Comparison of ENCODE assay signal across 30 cellular contexts in the genomic region with DNA sequence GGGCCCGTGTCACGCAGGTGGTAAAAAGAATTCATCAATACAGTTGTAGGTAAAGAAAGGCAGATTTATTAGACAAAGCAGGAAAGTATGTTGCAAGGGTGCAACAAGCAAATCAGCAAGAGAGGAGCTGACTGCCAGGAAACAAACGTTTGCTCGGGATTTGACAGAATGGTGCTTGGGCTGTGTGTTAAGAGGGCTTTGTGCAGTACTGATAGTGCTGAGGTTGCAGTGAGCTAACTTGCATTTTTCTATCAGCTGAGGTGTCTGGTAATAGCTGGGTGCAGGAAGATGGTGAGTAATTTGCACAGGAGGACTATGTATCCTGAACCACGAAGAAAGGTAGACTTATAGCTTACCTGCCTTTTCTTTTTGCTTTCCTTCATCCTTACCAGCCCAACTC. TPM values are rescaled to one million over a fixed set of nuclear protein-coding genes. Genes with fewer than 3 reads are reported as not detected.
"Had no signal": no experiment of that assay in that cellular context is flagged by ENCODE, and none has a peak within 500 bp of the region (broad histone marks: within the 10 kb centered on the region; RNA-seq: fewer than 3 reads in every experiment).

No MANE protein-coding gene starts in this region.

- H3K27ac ChIP-seq: Peyer's patch, SJSA1 had no signal

- H3K9me3 ChIP-seq: Peyer's patch, SJSA1 had no signal

- H3K4me3 Mint-ChIP-seq: activated CD4-positive, alpha-beta memory T cell treated with anti-CD3 and anti-CD28 coated beads, Interleukin-2, amount 10 ng/mL, durations not matched to agents 7 days and 5 days; activated naive CD4-positive, alpha-beta T cell treated with anti-CD3 and anti-CD28 coated beads, Interleukin-2, amount 50 U/mL, for 24 hours; activated naive CD8-positive, alpha-beta T cell treated with anti-CD3 and anti-CD28 coated beads, Interleukin-2, amount 50 U/mL, for 24 hours; brain had no signal

- H3K4me3 ChIP-seq: Peyer's patch, SJSA1 had no signal

- ATAC-seq: activated naive CD8-positive, alpha-beta T cell treated with anti-CD3 and anti-CD28 coated beads, Interleukin-2, amount 50 U/mL, for 24 hours; SK-N-SH treated with all-trans-retinoic acid at 6 μM for 48 hours had no signal

- DNase-seq: activated CD4-positive, alpha-beta memory T cell treated with anti-CD3 and anti-CD28 coated beads, Interleukin-2, amount 10 ng/mL, durations not matched to agents 7 days and 5 days; activated CD4-positive, alpha-beta T cell treated with anti-CD3 and anti-CD28 coated beads, Interleukin-2, amount 50 U/mL, for 1 hour; activated CD4-positive, CD25-positive, alpha-beta regulatory T cell; activated effector memory CD4-positive, alpha-beta T cell treated with Interleukin-2 at 50 U/mL for 16 hours; activated naive CD4-positive, alpha-beta T cell; activated naive CD8-positive, alpha-beta T cell treated with anti-CD3 and anti-CD28 coated beads, Interleukin-2, amount 50 U/mL, for 24 hours; activated T-cell treated with anti-CD3 and anti-CD28 coated beads for 4 hours; amygdala; IMR-90; KG1; NCI-H1105; NCI-H146; NCI-H187 treated with DMSO at 0.1 percent for 48 hours; NCI-H2081 treated with DMSO at 0.1 percent for 48 hours; NCI-H345; NCI-H510A; NCI-H526 treated with DMSO at 0.1 percent for 48 hours; NCI-H82; Peyer's patch; SHP77; SW 1271 had no signal

- H3K27ac Mint-ChIP-seq: activated CD4-positive, alpha-beta memory T cell treated with anti-CD3 and anti-CD28 coated beads, Interleukin-2, amount 10 ng/mL, durations not matched to agents 7 days and 5 days; activated naive CD4-positive, alpha-beta T cell treated with anti-CD3 and anti-CD28 coated beads, Interleukin-2, amount 50 U/mL, for 24 hours; activated naive CD8-positive, alpha-beta T cell treated with anti-CD3 and anti-CD28 coated beads, Interleukin-2, amount 50 U/mL, for 24 hours; brain had no signal

- H3K36me3 ChIP-seq: Peyer's patch had no signal

- FAIRE-seq: astrocyte, TTC549 had no signal

- H3K27me3 ChIP-seq: Peyer's patch, SJSA1 had no signal

- H3K9me3 Mint-ChIP-seq: activated CD4-positive, alpha-beta memory T cell treated with anti-CD3 and anti-CD28 coated beads, Interleukin-2, amount 10 ng/mL, durations not matched to agents 7 days and 5 days; activated naive CD4-positive, alpha-beta T cell treated with anti-CD3 and anti-CD28 coated beads, Interleukin-2, amount 50 U/mL, for 24 hours; activated naive CD8-positive, alpha-beta T cell treated with anti-CD3 and anti-CD28 coated beads, Interleukin-2, amount 50 U/mL, for 24 hours; brain; central memory CD8-positive, alpha-beta T cell had no signal

- H3K27me3 Mint-ChIP-seq: activated CD4-positive, alpha-beta memory T cell treated with anti-CD3 and anti-CD28 coated beads, Interleukin-2, amount 10 ng/mL, durations not matched to agents 7 days and 5 days; activated naive CD4-positive, alpha-beta T cell treated with anti-CD3 and anti-CD28 coated beads, Interleukin-2, amount 50 U/mL, for 24 hours had no signal

RNA-seq across cellular contexts. Expression of a gene that starts 46.7 kb away (rescaled TPM):
- total RNA-seq: activated CD8-positive, alpha-beta memory T cell treated with anti-CD3 and anti-CD28 coated beads for 36 hours; T-helper 1 cell treated with Interleukin-12 subunit alpha and Interleukin-12 subunit beta and Interleukin-4 antibody, amounts not matched to agents 30 ng/mL and 1 ng/mL, for 36 hours had no signal
